In the genomic region with DNA sequence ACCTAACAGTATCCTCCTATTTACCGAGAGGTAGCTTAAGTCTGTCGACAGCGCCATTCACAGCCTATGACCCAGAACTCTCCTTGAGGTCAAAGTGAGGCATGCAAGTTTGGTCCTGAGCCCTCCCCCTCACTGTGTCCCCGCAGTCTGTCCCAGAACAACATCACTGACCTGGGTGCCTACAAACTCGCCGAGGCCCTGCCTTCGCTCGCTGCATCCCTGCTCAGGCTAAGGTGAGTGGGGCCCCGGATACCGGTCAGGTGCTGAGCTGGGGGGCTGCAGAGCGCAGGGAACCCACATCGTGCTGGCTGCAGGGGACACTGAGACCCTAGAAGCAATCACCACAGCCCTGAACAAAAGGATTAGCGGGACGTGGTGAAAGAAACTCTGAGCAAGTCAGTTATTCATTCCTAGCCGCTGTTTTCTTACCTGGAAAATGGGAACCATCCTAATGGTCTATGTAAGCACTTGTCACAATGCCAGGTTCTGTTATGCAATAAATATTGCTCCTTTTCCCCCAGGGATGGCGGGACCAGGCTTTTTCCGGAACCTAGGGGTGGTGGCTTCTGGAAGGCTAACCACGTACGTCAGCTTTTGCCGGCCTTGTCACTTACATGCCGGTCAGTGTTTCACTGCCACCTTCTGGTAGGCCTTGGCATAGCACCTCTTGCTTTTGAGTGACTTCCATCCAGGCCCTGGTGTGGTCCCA, we compare ENCODE assay signal across 8 cellular contexts. TPM values are rescaled to one million over a fixed set of nuclear protein-coding genes. Genes with fewer than 3 reads are reported as not detected.
DNase-seq lines count a peak whose midpoint lies in the region; ATAC-seq and TF ChIP-seq lines count a peak whose summit lies in the region.

No MANE protein-coding gene starts in this region.

- ATAC-seq in effector memory CD8-positive, alpha-beta T cell (replicated peaks), result peak; percentile 82
- ATAC-seq in HG03571 (IDR thresholded peaks at IDR 0.05; ENCODE audit: unreplicated experiment), result no peak

- H2BK5ac ChIP-seq in mesendoderm (ENCODE audit: low read length), result no peak overlapping the region

- H3K4ac ChIP-seq in mesendoderm (ENCODE audit: low read depth, low read length), result no peak overlapping the region

- no peaks in the 10 kb centered on the region for H3K9me2 ChIP-seq in DOHH2 (replicated peaks; ENCODE audit: control insufficient read depth, low read length)

- no peak overlapping the region for H4K5ac ChIP-seq in mesendoderm (ENCODE audit: low read length)

- H3K4me2 ChIP-seq in DOHH2 (ENCODE audit: low read length), result peak overlapping the region; percentile 19; the same call in 1 of the 2 replicates
- no peak overlapping the region for H3K4me2 ChIP-seq in mesendoderm (ENCODE audit: low read length)

- no peak overlapping the region for H3K4me3 Mint-ChIP-seq in activated CD4-positive, alpha-beta memory T cell treated with anti-CD3 and anti-CD28 coated beads, Interleukin-2, amount 10 ng/mL, durations not matched to agents 7 days and 5 days
- H3K4me3 Mint-ChIP-seq in effector memory CD8-positive, alpha-beta T cell, result no peak overlapping the region

- no peaks in the 10 kb centered on the region; the same call in 1 of the 2 replicates for H4K20me1 ChIP-seq in DOHH2 (ENCODE audit: control insufficient read depth, insufficient read depth, low read depth, low read length)

- no peaks in the 10 kb centered on the region for H3K79me1 ChIP-seq in mesendoderm (ENCODE audit: low read length)

- H3K27ac ChIP-seq in DOHH2 (ENCODE audit: low read depth, low read length) (no peak overlapping the region), mesendoderm (ENCODE audit: low read depth, low read length) (no peak overlapping the region)

- POLR2A ChIA-PET in activated CD4-positive, alpha-beta memory T cell treated with anti-CD3 and anti-CD28 coated beads, Interleukin-2, amount 10 ng/mL, durations not matched to agents 7 days and 5 days (lab: Charles Lee), result interaction anchor here (0.7 to 1.6 kb wide), 7 partner anchors 15 to 174 kb away, joined by 3 to 6 read pairs (median 4); partner anchors contain the start of genes CIITA and NUBP1

- H3K9ac ChIP-seq in mesendoderm (ENCODE audit: low read length), result no peak overlapping the region

- H3K36me3 Mint-ChIP-seq in activated CD4-positive, alpha-beta memory T cell treated with anti-CD3 and anti-CD28 coated beads, Interleukin-2, amount 10 ng/mL, durations not matched to agents 7 days and 5 days (ENCODE audit: low read depth), result peaks cover 41% of the 10 kb centered on the region
- H3K36me3 Mint-ChIP-seq in effector memory CD8-positive, alpha-beta T cell (ENCODE audit: insufficient read depth), result peaks cover 12% of the 10 kb centered on the region

- no peak overlapping the region for H3K23ac ChIP-seq in mesendoderm (ENCODE audit: low read length)

- H3K56ac ChIP-seq in mesendoderm (ENCODE audit: low read length), result no peak overlapping the region

- no peak overlapping the region for H4K8ac ChIP-seq in mesendoderm (ENCODE audit: low read depth, low read length)

- no peak overlapping the region for H3K18ac ChIP-seq in mesendoderm (ENCODE audit: low read length)

- H3K9me3 ChIP-seq in DOHH2 (ENCODE audit: control insufficient read depth, insufficient read depth, low read length), result no peaks in the 10 kb centered on the region

- no CpG with 5 or more reads among the region's 21 CpGs for WGBS in mesendoderm (ENCODE audit: extremely low coverage, insufficient coverage, low lambda C conversion rate)

- no peak overlapping the region for H2BK15ac ChIP-seq in mesendoderm (replicated peaks; ENCODE audit: low read depth)

- H3K27me3 ChIP-seq in DOHH2 (ENCODE audit: control insufficient read depth, low read length) (no peaks in the 10 kb centered on the region), mesendoderm (ENCODE audit: insufficient read depth, low read length, poor library complexity) (no peaks in the 10 kb centered on the region)

- no peaks in the 10 kb centered on the region for H3K9me3 Mint-ChIP-seq in activated CD4-positive, alpha-beta memory T cell treated with anti-CD3 and anti-CD28 coated beads, Interleukin-2, amount 10 ng/mL, durations not matched to agents 7 days and 5 days
- no peaks in the 10 kb centered on the region for H3K9me3 Mint-ChIP-seq in effector memory CD8-positive, alpha-beta T cell

- H3K4me1 Mint-ChIP-seq in activated CD4-positive, alpha-beta memory T cell treated with anti-CD3 and anti-CD28 coated beads, Interleukin-2, amount 10 ng/mL, durations not matched to agents 7 days and 5 days, result peaks cover 13% of the 10 kb centered on the region
- peaks cover 4 to 6% of the 10 kb centered on the region in 2 donors for H3K4me1 Mint-ChIP-seq in effector memory CD8-positive, alpha-beta T cell (ENCODE audit: low read depth in 2 of 2)

- H2AK5ac ChIP-seq in mesendoderm (ENCODE audit: low read length), result no peak overlapping the region

- CTCF ChIA-PET in activated CD4-positive, alpha-beta memory T cell treated with anti-CD3 and anti-CD28 coated beads, Interleukin-2, amount 10 ng/mL, durations not matched to agents 7 days and 5 days (lab: Charles Lee), result interaction anchor here (0.5 to 6.1 kb wide), 21 partner anchors 8 to 507 kb away, joined by 3 to 39 read pairs (median 6); partner anchors contain the start of genes CIITA, DEXI and NUBP1

- peak; percentile 93 for TF ChIP-seq CTCF in DOHH2 (IDR thresholded peaks at IDR 0.05; ENCODE audit: low read depth, low read length, poor library complexity, severe bottlenecking)

- no peaks in the 10 kb centered on the region for H3K27me3 Mint-ChIP-seq in activated CD4-positive, alpha-beta memory T cell treated with anti-CD3 and anti-CD28 coated beads, Interleukin-2, amount 10 ng/mL, durations not matched to agents 7 days and 5 days
- no peaks in the 10 kb centered on the region for H3K27me3 Mint-ChIP-seq in effector memory CD8-positive, alpha-beta T cell

- H2BK120ac ChIP-seq in mesendoderm (ENCODE audit: low read depth, low read length), result no peak overlapping the region

- H3K27ac Mint-ChIP-seq in activated CD4-positive, alpha-beta memory T cell treated with anti-CD3 and anti-CD28 coated beads, Interleukin-2, amount 10 ng/mL, durations not matched to agents 7 days and 5 days, result no peak overlapping the region
- peak overlapping the region in 1 of 2 donors; percentile 35 for H3K27ac Mint-ChIP-seq in effector memory CD8-positive, alpha-beta T cell

- H3K36me3 ChIP-seq in DOHH2 (ENCODE audit: control insufficient read depth, low read length) (peaks cover 77% of the 10 kb centered on the region), mesendoderm (ENCODE audit: control insufficient read depth, insufficient read depth, low read length) (no peaks in the 10 kb centered on the region)

- H3K4me3 ChIP-seq in DOHH2 (ENCODE audit: low read length) (no peak overlapping the region), mesendoderm (ENCODE audit: low read length) (no peak overlapping the region)

- H3K79me2 ChIP-seq in DOHH2 (ENCODE audit: control insufficient read depth, low read length), result no peaks in the 10 kb centered on the region
- no peaks in the 10 kb centered on the region for H3K79me2 ChIP-seq in mesendoderm (ENCODE audit: control insufficient read depth, insufficient read depth, low read length)

- H3K4me1 ChIP-seq in DOHH2 (ENCODE audit: control insufficient read depth, low read length) (peaks cover 30% of the 10 kb centered on the region), mesendoderm (ENCODE audit: control insufficient read depth, low read depth, low read length) (no peaks in the 10 kb centered on the region)

- peak; percentile 79 for DNase-seq in HK-2 (ENCODE audit: unreplicated experiment)
- peak; percentile 79 for DNase-seq in NCI-H774 (lab: John Stamatoyannopoulos, UW)
- peak; percentile 86 for DNase-seq in activated CD4-positive, alpha-beta memory T cell treated with anti-CD3 and anti-CD28 coated beads, Interleukin-2, amount 10 ng/mL, durations not matched to agents 7 days and 5 days
- peak; percentile 76 to 86 (median 77) for DNase-seq in effector memory CD8-positive, alpha-beta T cell
- DNase-seq in mesendoderm, result peak; percentile 94
- peak; percentile 49 for DNase-seq in stimulated activated CD8-positive, alpha-beta memory T cell treated with anti-CD3 and anti-CD28 coated beads, Interleukin-12 subunit alpha, Interleukin-12 subunit beta, amount 100 ng/mL, for 4 hours (ENCODE audit: low read depth)

- peaks cover 4% of the 10 kb centered on the region; the same call in 1 of the 2 replicates for H3F3A ChIP-seq in DOHH2 (ENCODE audit: control insufficient read depth, insufficient read depth)

RNA-seq across cellular contexts. Expression of gene DEXI, which starts 23.8 kb away (rescaled TPM):
- 10 to 100 TPM; 24.2 to 24.7 TPM for total RNA-seq in activated CD4-positive, alpha-beta memory T cell treated with anti-CD3 and anti-CD28 coated beads, Interleukin-2, amount 10 ng/mL, durations not matched to agents 7 days and 5 days
- 19.9 TPM for polyA plus RNA-seq in mesendoderm (2013, experiment 1 of 2)
- polyA plus RNA-seq in mesendoderm (2013, experiment 2 of 2), result 18.6 TPM

RNA-seq across cellular contexts. Expression of gene CLEC16A, which starts 25.9 kb away (rescaled TPM):
- 10 to 100 TPM; 30.3 to 32.4 TPM for total RNA-seq in activated CD4-positive, alpha-beta memory T cell treated with anti-CD3 and anti-CD28 coated beads, Interleukin-2, amount 10 ng/mL, durations not matched to agents 7 days and 5 days
- polyA plus RNA-seq in mesendoderm (2013, experiment 1 of 2), result 13.1 TPM
- 13.2 TPM for polyA plus RNA-seq in mesendoderm (2013, experiment 2 of 2)

RNA-seq across cellular contexts. Expression of gene CIITA, which starts 41.4 kb away (rescaled TPM):
- 10 to 100 TPM; 48.5 to 48.9 TPM for total RNA-seq in activated CD4-positive, alpha-beta memory T cell treated with anti-CD3 and anti-CD28 coated beads, Interleukin-2, amount 10 ng/mL, durations not matched to agents 7 days and 5 days
- polyA plus RNA-seq in mesendoderm (2013, experiment 1 of 2), result 0.07 TPM
- 0.03 TPM for polyA plus RNA-seq in mesendoderm (2013, experiment 2 of 2)
